8 cellular contexts compared by ENCODE assay signal in the genomic region with DNA sequence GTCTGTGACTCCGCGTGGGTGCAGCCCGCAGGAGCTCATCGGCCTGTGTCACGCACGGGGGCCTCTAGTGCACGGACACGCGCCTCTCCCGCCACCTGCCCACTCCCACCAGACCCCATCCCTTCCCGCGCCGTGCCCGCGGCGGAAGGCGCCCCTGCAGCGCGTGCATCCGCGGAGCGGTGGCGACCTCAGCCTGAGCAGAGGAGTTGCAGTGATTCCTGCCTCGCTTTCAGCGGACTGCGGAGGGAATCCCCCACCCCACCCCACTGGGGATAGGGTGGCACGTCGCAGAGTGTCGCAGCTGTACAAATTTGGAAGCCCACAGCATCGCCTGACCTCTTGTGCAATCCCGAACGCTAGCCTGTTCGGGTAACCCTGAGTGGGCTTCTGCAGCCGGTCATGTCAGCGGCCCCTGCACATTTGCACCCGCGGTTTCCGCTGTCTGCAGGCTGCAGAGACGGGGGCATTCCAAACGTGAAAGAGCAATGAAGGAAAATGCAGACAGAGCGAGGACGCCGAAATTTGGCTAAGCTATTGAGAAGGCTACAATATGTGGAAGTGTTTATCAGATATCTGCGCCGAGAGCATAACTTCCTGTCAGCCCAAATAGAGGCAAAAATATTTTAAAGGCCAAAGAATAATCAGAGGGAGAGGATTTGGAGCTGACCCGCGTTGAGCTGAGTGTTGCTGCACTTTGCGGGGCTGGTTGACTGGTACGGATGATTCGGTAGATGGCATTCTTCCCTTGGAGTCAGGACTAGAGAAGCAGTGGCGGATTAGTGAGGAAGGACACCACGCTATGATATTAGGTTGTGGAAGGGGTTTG. TPM values are rescaled to one million over a fixed set of nuclear protein-coding genes. Genes with fewer than 3 reads are reported as not detected.
DNase-seq lines count a peak whose midpoint lies in the region; ATAC-seq and TF ChIP-seq lines count a peak whose summit lies in the region.

No MANE protein-coding gene starts in this region.

- no peaks in the 10 kb centered on the region for H3K9me3 Mint-ChIP-seq in MCF 10A (ENCODE audit: unreplicated experiment)
- no peaks in the 10 kb centered on the region for H3K9me3 Mint-ChIP-seq in memory B cell

- DNase-seq in T47D (ENCODE audit: low read depth in 1 of 2, low spot score in 1 of 2) (peak; percentile 40 to 58), MCF 10A (ENCODE audit: unreplicated experiment) (no peak), RWPE2 (ENCODE audit: low spot score) (no peak), memory B cell (ENCODE audit: low spot score in 2 of 2) (peak in 1 of 2 donors; percentile 31), suprapubic skin (ENCODE audit: low spot score in 2 of 2) (no peak)
- DNase-seq in effector memory CD4-positive, alpha-beta T cell: no peak

- H3K27ac ChIP-seq in RWPE2 (ENCODE audit: poor library complexity, severe bottlenecking) (no peak overlapping the region), suprapubic skin (peak overlapping the region; percentile 76)
- H3K27ac ChIP-seq in effector memory CD4-positive, alpha-beta T cell (ENCODE audit: insufficient read depth, low read length, poor library complexity, severe bottlenecking): no peak overlapping the region

- no peak for TF ChIP-seq POLR2A in suprapubic skin (IDR thresholded peaks at IDR 0.05)

- peak overlapping the region; percentile 29 for H3K4me3 ChIP-seq in RWPE2 (ENCODE audit: severe bottlenecking)
- H3K4me3 ChIP-seq in effector memory CD4-positive, alpha-beta T cell (ENCODE audit: insufficient read depth, low read depth, low read length, poor library complexity, severe bottlenecking): peak overlapping the region; percentile 40
- peak overlapping the region; percentile 78 for H3K4me3 ChIP-seq in suprapubic skin

- H3K4me3 Mint-ChIP-seq in MCF 10A (ENCODE audit: unreplicated experiment) (no peak overlapping the region), memory B cell (peak overlapping the region; percentile 88)

- peaks cover 68% of the 10 kb centered on the region for H3K27me3 Mint-ChIP-seq in MCF 10A (ENCODE audit: insufficient read depth, unreplicated experiment)
- peaks cover 9% of the 10 kb centered on the region for H3K27me3 Mint-ChIP-seq in memory B cell

- no peak for TF ChIP-seq EP300 in suprapubic skin (IDR thresholded peaks at IDR 0.05)

- TF ChIP-seq CTCF in MCF 10A (IDR thresholded peaks at IDR 0.05; ENCODE audit: unreplicated experiment) (no peak), RWPE2 (IDR thresholded peaks at IDR 0.05; ENCODE audit: poor library complexity, severe bottlenecking) (peak; percentile 15), suprapubic skin (IDR thresholded peaks at IDR 0.05) (no peak)

- POLR2A ChIA-PET in MCF 10A (lab: Yijun Ruan, JAX): no interaction called here

- H3K9me3 ChIP-seq in RWPE2 (ENCODE audit: severe bottlenecking) (no peaks in the 10 kb centered on the region), suprapubic skin (no peaks in the 10 kb centered on the region)
- H3K9me3 ChIP-seq in effector memory CD4-positive, alpha-beta T cell (ENCODE audit: control insufficient read depth, low read length): no peaks in the 10 kb centered on the region

- no TSS peak for BruUV-seq in MCF 10A (replicated peaks; lab: Mats Ljungman, UMichigan)

- H3K4me1 Mint-ChIP-seq in MCF 10A (ENCODE audit: insufficient read depth, unreplicated experiment): peaks cover 4% of the 10 kb centered on the region
- H3K4me1 Mint-ChIP-seq in memory B cell: peaks cover 13% of the 10 kb centered on the region

- H3K27me3 ChIP-seq in RWPE2 (ENCODE audit: insufficient read depth, poor library complexity, severe bottlenecking) (peaks cover 59% of the 10 kb centered on the region), suprapubic skin (peaks cover 7% of the 10 kb centered on the region)
- peaks cover 12% of the 10 kb centered on the region for H3K27me3 ChIP-seq in effector memory CD4-positive, alpha-beta T cell (replicated peaks; ENCODE audit: control insufficient read depth, insufficient read depth, low read length, poor library complexity, severe bottlenecking)

- CTCF ChIA-PET in MCF 10A (lab: Yijun Ruan, JAX): interaction anchor here (0.6 to 0.7 kb wide), 2 partner anchors 129 to 598 kb away, joined by 3 read pairs; no protein-coding TSS in a partner anchor

- peak; percentile 25 for ATAC-seq in HG03064 (IDR thresholded peaks at IDR 0.05; ENCODE audit: low read depth, unreplicated experiment)
- ATAC-seq in RWPE2 (ENCODE audit: low read depth): peak; percentile 35; the same call in 2 of the 3 replicates
- ATAC-seq in memory B cell (ENCODE audit: low read depth): peak; percentile 49
- no peak for ATAC-seq in HG03378 (IDR thresholded peaks at IDR 0.05; ENCODE audit: unreplicated experiment)

- in situ Hi-C loops in T47D (cut with HindIII; ENCODE audit: low pct_unique_long_range_greater_than_20kb, low sequenced_read_pairs): no loop called here

- H3K27ac Mint-ChIP-seq in MCF 10A (ENCODE audit: low read depth, unreplicated experiment) (no peak overlapping the region), memory B cell (peak overlapping the region; percentile 62)

- WGBS in suprapubic skin: 2% methylated on average over 23 of the region's 52 CpGs

- intact Hi-C loops in MCF 10A (cut with micrococcal nuclease): loop anchor here (10.0 kb wide), 1 partner anchor 522 kb away; no protein-coding TSS in a partner anchor

- H3K36me3 Mint-ChIP-seq in MCF 10A (ENCODE audit: insufficient read depth, unreplicated experiment) (no peaks in the 10 kb centered on the region), memory B cell (no peaks in the 10 kb centered on the region)

- no peaks in the 10 kb centered on the region for H3K4me1 ChIP-seq in RWPE2 (ENCODE audit: insufficient read depth, poor library complexity, severe bottlenecking)
- H3K4me1 ChIP-seq in effector memory CD4-positive, alpha-beta T cell (ENCODE audit: control insufficient read depth, insufficient read depth, low read length, poor library complexity, severe bottlenecking): peaks cover 18% of the 10 kb centered on the region
- H3K4me1 ChIP-seq in suprapubic skin: peaks cover 26% of the 10 kb centered on the region

- H3K36me3 ChIP-seq in RWPE2 (ENCODE audit: low read depth) (no peaks in the 10 kb centered on the region), suprapubic skin (no peaks in the 10 kb centered on the region)
- no peaks in the 10 kb centered on the region for H3K36me3 ChIP-seq in effector memory CD4-positive, alpha-beta T cell (ENCODE audit: control insufficient read depth, insufficient read depth, low read length)

RNA-seq across cellular contexts. Expression of gene ARHGAP20, which starts 0.6 kb away (rescaled TPM):
- total RNA-seq in MCF 10A (2022) (not detected in 2 replicates), suprapubic skin (1 to 10 TPM; 1.2 to 2.1 (median 1.7) TPM)

Comparison
In these comparisons a context has a peak if more than half of its experiments do, and no peak if none do; other contexts are left out.
1. DNase-seq: peak in T47D (2 of 2); none in MCF 10A (single experiment), RWPE2 (single experiment), effector memory CD4-positive, alpha-beta T cell (0 of 3) and suprapubic skin (0 of 2).
2. Peak in every context shown above with its lines, with median percentiles within 50 percentile points of each other: H3K4me3 ChIP-seq.